In genomic region chr10:17240617-17241016, GRCh38 we compare ENCODE assay signal across 23 cellular contexts.
"Had no signal": no experiment of that assay in that cellular context is flagged by ENCODE, and none has a peak within 500 bp of the region (broad histone marks: within the 10 kb centered on the region; RNA-seq: fewer than 3 reads in every experiment).

No MANE protein-coding gene starts in this region.

- H3K27ac Mint-ChIP-seq: activated naive CD4-positive, alpha-beta T cell treated with anti-CD3 and anti-CD28 coated beads for 36 hours; activated naive CD8-positive, alpha-beta T cell treated with anti-CD3 and anti-CD28 coated beads, Interleukin-2, amount 10 ng/mL, durations not matched to agents 7 days and 5 days; T-helper 2 cell treated with Interferon-gamma antibody and Interleukin-4, amounts not matched to agents 5 μg/mL and 100 μg/mL, for 36 hours had no signal

- H3K4me1 ChIP-seq: body of pancreas, prostate gland had no signal

- H3K79me2 ChIP-seq: hepatocyte had no signal

- ATAC-seq: activated T-cell treated with anti-CD3 and anti-CD28 coated beads, Interleukin-2, amount 50 U/mL, for 4 hours; body of pancreas had no signal

- H3K27me3 ChIP-seq: body of pancreas, cardiac muscle cell, hepatocyte, thyroid gland had no signal

- H3K9me3 ChIP-seq: body of pancreas, prostate gland, thyroid gland had no signal

- DNase-seq: activated CD4-positive, alpha-beta T cell treated with anti-CD3 and anti-CD28 coated beads, Interleukin-2, amount 50 U/mL, for 48 hours; activated CD8-positive, alpha-beta memory T cell treated with anti-CD3 and anti-CD28 coated beads, Interleukin-2, amount 50 U/mL, for 48 hours; activated effector memory CD4-positive, alpha-beta T cell treated with Interleukin-2 at 50 U/mL for 16 hours; activated naive CD4-positive, alpha-beta T cell treated with anti-CD3 and anti-CD28 coated beads for 36 hours; activated naive CD8-positive, alpha-beta T cell treated with anti-CD3 and anti-CD28 coated beads, Interleukin-2, amount 10 ng/mL, durations not matched to agents 7 days and 5 days; activated T-cell treated with anti-CD3 and anti-CD28 coated beads, Interleukin-2, amount 50 U/mL, for 4 hours; body of pancreas; effector CD4-positive, alpha-beta T cell; erythroblast; glutamatergic neuron; left ventricle myocardium inferior; stimulated activated CD4-positive, alpha-beta T cell treated with anti-CD3 and anti-CD28 coated beads, Interleukin-2, amount 100 ng/mL, for 48 hours; stimulated activated CD8-positive, alpha-beta memory T cell treated with anti-CD3 and anti-CD28 coated beads, Interleukin-4, amount 100 ng/mL, for 48 hours; stimulated activated naive CD4-positive, alpha-beta T cell treated with Interleukin-2 at 50 U/mL for 16 hours; SW 1271; thyroid gland had no signal

- H3K4me3 ChIP-seq: body of pancreas, cardiac muscle cell, hepatocyte, left ventricle myocardium inferior, prostate gland, thyroid gland had no signal

- H2AFZ ChIP-seq: hepatocyte had no signal

- H3K27ac ChIP-seq: body of pancreas, cardiac muscle cell, hepatocyte, left ventricle myocardium inferior, prostate gland, thyroid gland had no signal

- H3K4me3 Mint-ChIP-seq: activated naive CD4-positive, alpha-beta T cell treated with anti-CD3 and anti-CD28 coated beads for 36 hours; activated naive CD8-positive, alpha-beta T cell treated with anti-CD3 and anti-CD28 coated beads, Interleukin-2, amount 10 ng/mL, durations not matched to agents 7 days and 5 days; activated T-cell treated with anti-CD3 and anti-CD28 coated beads, Interleukin-2, amount 50 U/mL, for 4 hours; dendritic cell treated with granulocyte-macrophage colony-stimulating factor and Interleukin-4, amounts not matched to agents 40 ng/mL and 50 ng/mL, for 4 days; T-helper 2 cell treated with Interferon-gamma antibody and Interleukin-4, amounts not matched to agents 5 μg/mL and 100 μg/mL, for 36 hours had no signal

- FAIRE-seq: frontal cortex, TTC549 had no signal

- H3K27me3 Mint-ChIP-seq: activated naive CD8-positive, alpha-beta T cell treated with anti-CD3 and anti-CD28 coated beads, Interleukin-2, amount 10 ng/mL, durations not matched to agents 7 days and 5 days; dendritic cell treated with granulocyte-macrophage colony-stimulating factor and Interleukin-4, amounts not matched to agents 40 ng/mL and 50 ng/mL, for 4 days had no signal

- H3K36me3 ChIP-seq: prostate gland had no signal

- H3K9me3 Mint-ChIP-seq: activated naive CD4-positive, alpha-beta T cell treated with anti-CD3 and anti-CD28 coated beads for 36 hours; activated naive CD8-positive, alpha-beta T cell treated with anti-CD3 and anti-CD28 coated beads, Interleukin-2, amount 10 ng/mL, durations not matched to agents 7 days and 5 days; activated T-cell treated with anti-CD3 and anti-CD28 coated beads, Interleukin-2, amount 50 U/mL, for 4 hours had no signal

- H3K4me2 ChIP-seq: hepatocyte had no signal
